In genomic region chr22:26016916-26017315, GRCh38 we compare ENCODE assay signal across 36 cellular contexts.
"Had no signal": no experiment of that assay in that cellular context is flagged by ENCODE, and none has a peak within 500 bp of the region (broad histone marks: within the 10 kb centered on the region; RNA-seq: fewer than 3 reads in every experiment).

No MANE protein-coding gene starts in this region.

- H3K4me1 Mint-ChIP-seq: activated CD4-positive, alpha-beta memory T cell treated with anti-CD3 and anti-CD28 coated beads, Interleukin-2, amount 10 ng/mL, durations not matched to agents 7 days and 5 days; activated CD4-positive, alpha-beta T cell treated with anti-CD3 and anti-CD28 coated beads for 36 hours; activated CD4-positive, alpha-beta T cell treated with anti-CD3 and anti-CD28 coated beads, Interleukin-2, amount 10 ng/mL, durations not matched to agents 7 days and 5 days; activated CD8-positive, alpha-beta memory T cell treated with anti-CD3 and anti-CD28 coated beads, Interleukin-2, amount 10 ng/mL, durations not matched to agents 7 days and 5 days; activated naive CD4-positive, alpha-beta T cell treated with anti-CD3 and anti-CD28 coated beads, Interleukin-2, amount 10 ng/mL, durations not matched to agents 7 days and 5 days; activated naive CD4-positive, alpha-beta T cell treated with anti-CD3 and anti-CD28 coated beads, Interleukin-2, amount 50 U/mL, for 24 hours; activated naive CD8-positive, alpha-beta T cell treated with anti-CD3 and anti-CD28 coated beads for 36 hours had no signal

- H3K27ac ChIP-seq: adrenal gland, body of pancreas, brain microvascular endothelial cell, breast epithelium, VCaP had no signal

- H3K27me3 ChIP-seq: adrenal gland, body of pancreas, brain microvascular endothelial cell had no signal

- H3K36me3 Mint-ChIP-seq: activated CD8-positive, alpha-beta memory T cell treated with anti-CD3 and anti-CD28 coated beads, Interleukin-2, amount 10 ng/mL, durations not matched to agents 7 days and 5 days; activated naive CD4-positive, alpha-beta T cell treated with anti-CD3 and anti-CD28 coated beads, Interleukin-2, amount 10 ng/mL, durations not matched to agents 7 days and 5 days; activated naive CD4-positive, alpha-beta T cell treated with anti-CD3 and anti-CD28 coated beads, Interleukin-2, amount 50 U/mL, for 24 hours; activated naive CD8-positive, alpha-beta T cell treated with anti-CD3 and anti-CD28 coated beads for 36 hours had no signal

- H3K36me3 ChIP-seq: adrenal gland, brain microvascular endothelial cell, breast epithelium had no signal

- H3K9me3 Mint-ChIP-seq: activated CD4-positive, alpha-beta memory T cell treated with anti-CD3 and anti-CD28 coated beads, Interleukin-2, amount 10 ng/mL, durations not matched to agents 7 days and 5 days; activated CD4-positive, alpha-beta T cell treated with anti-CD3 and anti-CD28 coated beads, Interleukin-2, amount 10 ng/mL, durations not matched to agents 7 days and 5 days; activated naive CD4-positive, alpha-beta T cell treated with anti-CD3 and anti-CD28 coated beads, Interleukin-2, amount 10 ng/mL, durations not matched to agents 7 days and 5 days; activated naive CD4-positive, alpha-beta T cell treated with anti-CD3 and anti-CD28 coated beads, Interleukin-2, amount 50 U/mL, for 24 hours; activated T-cell treated with anti-CD3 and anti-CD28 coated beads, Interleukin-2, amount 50 U/mL, for 24 hours; activated T-helper 2 cell treated with anti-CD3 and anti-CD28 coated beads, Interferon-gamma antibody, Interleukin-2, Interleukin-4, amounts not matched to agents 10 μg/mL and 5 μg/mL and 100 μg/mL, durations not matched to agents 14 hours and 24 hours and 36 hours; T-helper 1 cell treated with Interleukin-12 subunit alpha and Interleukin-12 subunit beta and Interleukin-4 antibody, amounts not matched to agents 30 μg/mL and 1 μg/mL, for 36 hours; T-helper 2 cell treated with Interferon-gamma antibody and Interleukin-4, amounts not matched to agents 5 μg/mL and 100 μg/mL, for 36 hours had no signal

- DNase-seq: activated CD4-positive, alpha-beta memory T cell treated with anti-CD3 and anti-CD28 coated beads, Interleukin-2, amount 10 ng/mL, durations not matched to agents 7 days and 5 days; activated CD4-positive, alpha-beta T cell treated with anti-CD3 and anti-CD28 coated beads for 1 hour; activated CD4-positive, alpha-beta T cell treated with anti-CD3 and anti-CD28 coated beads for 36 hours; activated CD4-positive, alpha-beta T cell treated with anti-CD3 and anti-CD28 coated beads for 48 hours; activated CD4-positive, alpha-beta T cell treated with anti-CD3 and anti-CD28 coated beads, Interleukin-2, amount 10 ng/mL, durations not matched to agents 7 days and 5 days; activated CD4-positive, alpha-beta T cell treated with anti-CD3 and anti-CD28 coated beads, Interleukin-2, amount 50 U/mL, for 48 hours; activated CD4-positive, CD25-positive, alpha-beta regulatory T cell; activated CD8-positive, alpha-beta memory T cell treated with anti-CD3 and anti-CD28 coated beads for 24 hours; activated CD8-positive, alpha-beta memory T cell treated with anti-CD3 and anti-CD28 coated beads, Interleukin-2, amount 10 ng/mL, durations not matched to agents 7 days and 5 days; activated CD8-positive, alpha-beta memory T cell treated with anti-CD3 and anti-CD28 coated beads, Interleukin-2, amount 50 U/mL, for 48 hours; activated CD8-positive, alpha-beta T cell treated with anti-CD3 and anti-CD28 coated beads, Interleukin-2, amount 10 ng/mL, durations not matched to agents 7 days and 5 days; activated effector memory CD4-positive, alpha-beta T cell treated with Interleukin-2 at 50 U/mL for 16 hours; activated gamma-delta T cell; activated naive CD4-positive, alpha-beta T cell treated with anti-CD3 and anti-CD28 coated beads, Interleukin-2, amount 10 ng/mL, durations not matched to agents 7 days and 5 days; activated naive CD4-positive, alpha-beta T cell treated with Interleukin-2 at 50 U/mL for 16 hours; activated naive CD8-positive, alpha-beta T cell treated with anti-CD3 and anti-CD28 coated beads for 36 hours; activated T-cell treated with anti-CD3 and anti-CD28 coated beads, Interleukin-2, amount 50 U/mL, for 24 hours; activated T-cell treated with anti-CD3 and anti-CD28 coated beads, Interleukin-2, amount 50 U/mL, for 48 hours; adrenal gland; amniotic stem cell; aorta; body of pancreas; brain microvascular endothelial cell; central memory CD4-positive, alpha-beta T cell; T-helper 1 cell; T-helper 2 cell; T-helper 9 cell had no signal

- H3K4me1 ChIP-seq: adrenal gland, body of pancreas, breast epithelium had no signal

- H3K27me3 Mint-ChIP-seq: activated CD4-positive, alpha-beta memory T cell treated with anti-CD3 and anti-CD28 coated beads, Interleukin-2, amount 10 ng/mL, durations not matched to agents 7 days and 5 days; activated CD8-positive, alpha-beta memory T cell treated with anti-CD3 and anti-CD28 coated beads, Interleukin-2, amount 10 ng/mL, durations not matched to agents 7 days and 5 days had no signal

- H3K27ac Mint-ChIP-seq: activated CD4-positive, alpha-beta memory T cell treated with anti-CD3 and anti-CD28 coated beads, Interleukin-2, amount 10 ng/mL, durations not matched to agents 7 days and 5 days; activated CD4-positive, alpha-beta T cell treated with anti-CD3 and anti-CD28 coated beads for 36 hours; activated CD4-positive, alpha-beta T cell treated with anti-CD3 and anti-CD28 coated beads, Interleukin-2, amount 10 ng/mL, durations not matched to agents 7 days and 5 days; activated CD8-positive, alpha-beta memory T cell treated with anti-CD3 and anti-CD28 coated beads, Interleukin-2, amount 10 ng/mL, durations not matched to agents 7 days and 5 days; activated CD8-positive, alpha-beta T cell treated with anti-CD3 and anti-CD28 coated beads, Interleukin-2, amount 10 ng/mL, durations not matched to agents 7 days and 5 days; activated naive CD4-positive, alpha-beta T cell treated with anti-CD3 and anti-CD28 coated beads, Interleukin-2, amount 10 ng/mL, durations not matched to agents 7 days and 5 days; activated naive CD4-positive, alpha-beta T cell treated with anti-CD3 and anti-CD28 coated beads, Interleukin-2, amount 50 U/mL, for 24 hours; activated naive CD8-positive, alpha-beta T cell treated with anti-CD3 and anti-CD28 coated beads for 36 hours; activated T-cell treated with anti-CD3 and anti-CD28 coated beads, Interleukin-2, amount 50 U/mL, for 24 hours; activated T-helper 2 cell treated with anti-CD3 and anti-CD28 coated beads, Interferon-gamma antibody, Interleukin-2, Interleukin-4, amounts not matched to agents 10 μg/mL and 5 μg/mL and 100 μg/mL, durations not matched to agents 14 hours and 24 hours and 36 hours; T-helper 1 cell treated with Interleukin-12 subunit alpha and Interleukin-12 subunit beta and Interleukin-4 antibody, amounts not matched to agents 30 μg/mL and 1 μg/mL, for 36 hours; T-helper 2 cell treated with Interferon-gamma antibody and Interleukin-4, amounts not matched to agents 5 μg/mL and 100 μg/mL, for 36 hours had no signal

- H3K4me3 ChIP-seq: adrenal gland, body of pancreas, breast epithelium had no signal

- H3K9me3 ChIP-seq: adrenal gland, body of pancreas, breast epithelium had no signal

- H3K4me3 Mint-ChIP-seq: activated CD4-positive, alpha-beta memory T cell treated with anti-CD3 and anti-CD28 coated beads, Interleukin-2, amount 10 ng/mL, durations not matched to agents 7 days and 5 days; activated CD4-positive, alpha-beta T cell treated with anti-CD3 and anti-CD28 coated beads for 36 hours; activated CD4-positive, alpha-beta T cell treated with anti-CD3 and anti-CD28 coated beads, Interleukin-2, amount 10 ng/mL, durations not matched to agents 7 days and 5 days; activated CD8-positive, alpha-beta memory T cell treated with anti-CD3 and anti-CD28 coated beads, Interleukin-2, amount 10 ng/mL, durations not matched to agents 7 days and 5 days; activated CD8-positive, alpha-beta T cell treated with anti-CD3 and anti-CD28 coated beads, Interleukin-2, amount 10 ng/mL, durations not matched to agents 7 days and 5 days; activated naive CD4-positive, alpha-beta T cell treated with anti-CD3 and anti-CD28 coated beads, Interleukin-2, amount 10 ng/mL, durations not matched to agents 7 days and 5 days; activated naive CD4-positive, alpha-beta T cell treated with anti-CD3 and anti-CD28 coated beads, Interleukin-2, amount 50 U/mL, for 24 hours; activated naive CD8-positive, alpha-beta T cell treated with anti-CD3 and anti-CD28 coated beads for 36 hours; activated T-cell treated with anti-CD3 and anti-CD28 coated beads, Interleukin-2, amount 50 U/mL, for 24 hours; T-helper 1 cell treated with Interleukin-12 subunit alpha and Interleukin-12 subunit beta and Interleukin-4 antibody, amounts not matched to agents 30 μg/mL and 1 μg/mL, for 36 hours; T-helper 2 cell treated with Interferon-gamma antibody and Interleukin-4, amounts not matched to agents 5 μg/mL and 100 μg/mL, for 36 hours had no signal

- ATAC-seq: activated CD4-positive, alpha-beta T cell treated with anti-CD3 and anti-CD28 coated beads for 36 hours; activated CD4-positive, CD25-positive, alpha-beta regulatory T cell treated with anti-CD3 and anti-CD28 coated beads, Interleukin-2, amount 50 U/mL, for 24 hours; activated CD8-positive, alpha-beta memory T cell treated with anti-CD3 and anti-CD28 coated beads, Interleukin-2, amount 10 ng/mL, durations not matched to agents 7 days and 5 days; activated CD8-positive, alpha-beta T cell treated with anti-CD3 and anti-CD28 coated beads, Interleukin-2, amount 10 ng/mL, durations not matched to agents 7 days and 5 days; body of pancreas had no signal

- FAIRE-seq: astrocyte, TTC549 had no signal
